In the genomic region with DNA sequence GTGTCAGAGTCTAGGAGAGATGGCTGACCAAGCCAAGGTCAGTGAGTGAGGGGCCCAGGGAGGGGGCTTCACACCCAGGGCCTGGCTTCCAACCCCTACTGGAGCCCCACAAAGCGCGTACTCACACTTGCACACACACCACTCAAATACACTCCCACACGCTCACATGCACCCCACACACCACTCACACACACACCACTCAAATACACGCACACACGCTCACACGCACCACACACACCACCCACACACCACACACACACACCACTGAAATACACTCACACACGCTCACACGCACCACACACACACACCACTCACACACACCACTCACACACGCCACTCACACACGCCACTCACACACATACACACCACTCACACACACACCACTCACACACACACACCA, we compare ENCODE assay signal across 1 cellular context.
TF ChIP-seq lines count a peak whose summit lies in the region.

No MANE protein-coding gene starts in this region.

TF ChIP-seq in H1, 55 proteins besides CTCF, POLR2A, EP300 and RAD21:
- TF ChIP-seq CHD2 (IDR thresholded peaks at IDR 0.05; ENCODE audit: low read length) = no peak
